In the genomic region with DNA sequence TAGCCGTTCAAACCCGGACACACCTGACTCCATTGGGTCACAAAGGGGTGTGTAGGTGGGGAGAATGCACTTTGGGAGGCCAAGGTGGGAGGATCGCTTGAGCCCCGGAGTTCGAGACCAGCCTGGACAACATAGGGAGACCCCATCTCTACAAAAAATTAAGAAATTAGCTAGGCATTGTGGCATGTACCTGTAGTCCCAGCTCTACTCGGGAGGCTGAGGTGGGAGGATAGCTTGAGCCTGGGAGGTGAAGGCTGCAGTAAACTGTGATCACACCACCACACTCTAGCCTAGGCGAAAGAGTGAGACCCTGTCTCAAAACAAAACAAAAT, we compare ENCODE assay signal across 12 cellular contexts. TPM values are rescaled to one million over a fixed set of nuclear protein-coding genes. Genes with fewer than 3 reads are reported as not detected.
DNase-seq lines count a peak whose midpoint lies in the region; ATAC-seq, FAIRE-seq and TF ChIP-seq lines count a peak whose summit lies in the region.
"Had no signal": no experiment of that assay in that cellular context is flagged by ENCODE, and none has a peak within 500 bp of the region (broad histone marks: within the 10 kb centered on the region; RNA-seq: fewer than 3 reads in every experiment).

No MANE protein-coding gene starts in this region.

- DNase-seq in stimulated activated naive CD8-positive, alpha-beta T cell treated with anti-CD3 and anti-CD28 coated beads, Interleukin-15, Interleukin-2, amounts not matched to agents 100 U/mL and 50 U/mL, for 24 hours: no peak
- DNase-seq in activated B cell treated with CpG ODN at 0.5 μM for 24 hours (no peak), immature natural killer cell (no peak), GM19239 (ENCODE audit: insufficient read length, low spot score) (no peak), erythroblast (lab: John Stamatoyannopoulos, UW) (no peak), DMS53 (lab: John Stamatoyannopoulos, UW) (no peak)
- DNase-seq: activated CD4-positive, alpha-beta T cell treated with anti-CD3 and anti-CD28 coated beads, Interleukin-2, amount 50 U/mL, for 48 hours; brain microvascular endothelial cell; NCI-H2171; SIG-M5 had no signal

- peaks cover 16% of the 10 kb centered on the region for H3K4me1 Mint-ChIP-seq in stimulated activated naive CD8-positive, alpha-beta T cell treated with anti-CD3 and anti-CD28 coated beads, Interleukin-15, Interleukin-2, amounts not matched to agents 100 ng/mL and 50 ng/mL, for 24 hours (ENCODE audit: low read depth)
- H3K4me1 Mint-ChIP-seq in activated B cell treated with CpG ODN at 0.5 μM for 24 hours (peaks cover 17% of the 10 kb centered on the region), immature natural killer cell (peaks cover 29 to 39% of the 10 kb centered on the region in 2 donors)

- peak overlapping the region; percentile 75 for H3K4me3 Mint-ChIP-seq in stimulated activated naive CD8-positive, alpha-beta T cell treated with anti-CD3 and anti-CD28 coated beads, Interleukin-15, Interleukin-2, amounts not matched to agents 100 ng/mL and 50 ng/mL, for 24 hours
- H3K4me3 Mint-ChIP-seq in activated B cell treated with CpG ODN at 0.5 μM for 24 hours (peak overlapping the region; percentile 80), immature natural killer cell (peak overlapping the region; percentile 83 to 96 (median 89))

- ATAC-seq in stimulated activated naive CD8-positive, alpha-beta T cell treated with anti-CD3 and anti-CD28 coated beads, Interleukin-15, Interleukin-2, amounts not matched to agents 100 U/mL and 50 U/mL, for 24 hours: no peak
- no peak for ATAC-seq in activated B cell treated with CpG ODN at 0.5 μM for 24 hours (ENCODE audit: low read depth)
- ATAC-seq in HG03442 (IDR thresholded peaks at IDR 0.05; ENCODE audit: unreplicated experiment): no peak

- no peaks in the 10 kb centered on the region for H3K36me3 Mint-ChIP-seq in stimulated activated naive CD8-positive, alpha-beta T cell treated with anti-CD3 and anti-CD28 coated beads, Interleukin-15, Interleukin-2, amounts not matched to agents 100 ng/mL and 50 ng/mL, for 24 hours (ENCODE audit: low read depth)
- H3K36me3 Mint-ChIP-seq in activated B cell treated with CpG ODN at 0.5 μM for 24 hours (ENCODE audit: low read depth) (no peaks in the 10 kb centered on the region), immature natural killer cell (no peaks in the 10 kb centered on the region)

- H3K27ac Mint-ChIP-seq in stimulated activated naive CD8-positive, alpha-beta T cell treated with anti-CD3 and anti-CD28 coated beads, Interleukin-15, Interleukin-2, amounts not matched to agents 100 ng/mL and 50 ng/mL, for 24 hours: no peak overlapping the region
- H3K27ac Mint-ChIP-seq in activated B cell treated with CpG ODN at 0.5 μM for 24 hours (no peak overlapping the region), immature natural killer cell (peak overlapping the region in 5 of 6 donors; percentile 79 to 90 (median 88))

- FAIRE-seq in GM19239 (lab: Jason Lieb, UNC): no peak

- no peak for TF ChIP-seq POLR2A in erythroblast (IDR thresholded peaks at IDR 0.05; ENCODE audit: low read length)

- POLR2A ChIA-PET in activated B cell treated with CpG ODN at 0.5 μM for 24 hours (lab: Charles Lee): interaction anchor here (0.6 to 8.7 kb wide), 3 partner anchors 16 to 182 kb away, joined by 3 to 91 read pairs (median 9); no protein-coding TSS in a partner anchor

- H3K27me3 Mint-ChIP-seq in stimulated activated naive CD8-positive, alpha-beta T cell treated with anti-CD3 and anti-CD28 coated beads, Interleukin-15, Interleukin-2, amounts not matched to agents 100 ng/mL and 50 ng/mL, for 24 hours: peaks cover 26% of the 10 kb centered on the region
- H3K27me3 Mint-ChIP-seq in activated B cell treated with CpG ODN at 0.5 μM for 24 hours (peaks cover 7% of the 10 kb centered on the region), immature natural killer cell (ENCODE audit: low read depth in 3 of 3) (peaks cover 10 to 24% (median 20%) of the 10 kb centered on the region in 3 donors)

- TF ChIP-seq CTCF in activated B cell treated with CpG ODN at 0.5 μM for 24 hours (IDR thresholded peaks at IDR 0.05): no peak

- intact Hi-C loops in activated B cell treated with CpG ODN at 0.5 μM for 24 hours (cut with micrococcal nuclease): loop anchor here (2.0 to 5.0 kb wide), 2 partner anchors 29 to 161 kb away; no protein-coding TSS in a partner anchor

- CTCF ChIA-PET in activated B cell treated with CpG ODN at 0.5 μM for 24 hours (lab: Charles Lee): interaction anchor here (1.3 to 1.7 kb wide), 2 partner anchors 48 to 52 kb away, joined by 3 to 10 read pairs; no protein-coding TSS in a partner anchor

- no peaks in the 10 kb centered on the region for H3K9me3 Mint-ChIP-seq in stimulated activated naive CD8-positive, alpha-beta T cell treated with anti-CD3 and anti-CD28 coated beads, Interleukin-15, Interleukin-2, amounts not matched to agents 100 ng/mL and 50 ng/mL, for 24 hours
- H3K9me3 Mint-ChIP-seq in activated B cell treated with CpG ODN at 0.5 μM for 24 hours (no peaks in the 10 kb centered on the region), immature natural killer cell (no peaks in the 10 kb centered on the region)

RNA-seq across cellular contexts. Expression of gene PHOSPHO1, which starts 0.9 kb away (rescaled TPM):
- 0.59 TPM in 1 of 2 replicates, not detected in the other for total RNA-seq in activated B cell treated with CpG ODN at 0.5 μM for 24 hours
- 1 to 10 TPM in 2 of 3 donors, under 1 TPM in 1; 0.77 to 3.6 (median 2.0) TPM for polyA plus RNA-seq in immature natural killer cell

RNA-seq across cellular contexts. Expression of gene ABI3, which starts 21.0 kb away (rescaled TPM):
- 6.5 and 9.7 TPM in 2 replicates for total RNA-seq in activated B cell treated with CpG ODN at 0.5 μM for 24 hours
- polyA plus RNA-seq in immature natural killer cell: 100 to 1,000 TPM; 149 to 338 (median 289) TPM

RNA-seq across cellular contexts. Expression of gene GNGT2, which starts 21.2 kb away (rescaled TPM):
- 8.1 and 9.8 TPM in 2 replicates for total RNA-seq in activated B cell treated with CpG ODN at 0.5 μM for 24 hours
- 100 to 1,000 TPM; 110 to 238 (median 131) TPM for polyA plus RNA-seq in immature natural killer cell

Comparison
In these comparisons a context has a peak if more than half of its experiments do, and no peak if none do; other contexts are left out.
1. H3K27ac Mint-ChIP-seq: peak in immature natural killer cell (5 of 6); none in stimulated activated naive CD8-positive, alpha-beta T cell treated with anti-CD3 and anti-CD28 coated beads, Interleukin-15, Interleukin-2, amounts not matched to agents 100 ng/mL and 50 ng/mL, for 24 hours (single experiment) and activated B cell treated with CpG ODN at 0.5 μM for 24 hours (single experiment).
2. Peak in every context shown above with its lines, with median percentiles within 50 percentile points of each other: H3K4me3 Mint-ChIP-seq.